In the genomic region with DNA sequence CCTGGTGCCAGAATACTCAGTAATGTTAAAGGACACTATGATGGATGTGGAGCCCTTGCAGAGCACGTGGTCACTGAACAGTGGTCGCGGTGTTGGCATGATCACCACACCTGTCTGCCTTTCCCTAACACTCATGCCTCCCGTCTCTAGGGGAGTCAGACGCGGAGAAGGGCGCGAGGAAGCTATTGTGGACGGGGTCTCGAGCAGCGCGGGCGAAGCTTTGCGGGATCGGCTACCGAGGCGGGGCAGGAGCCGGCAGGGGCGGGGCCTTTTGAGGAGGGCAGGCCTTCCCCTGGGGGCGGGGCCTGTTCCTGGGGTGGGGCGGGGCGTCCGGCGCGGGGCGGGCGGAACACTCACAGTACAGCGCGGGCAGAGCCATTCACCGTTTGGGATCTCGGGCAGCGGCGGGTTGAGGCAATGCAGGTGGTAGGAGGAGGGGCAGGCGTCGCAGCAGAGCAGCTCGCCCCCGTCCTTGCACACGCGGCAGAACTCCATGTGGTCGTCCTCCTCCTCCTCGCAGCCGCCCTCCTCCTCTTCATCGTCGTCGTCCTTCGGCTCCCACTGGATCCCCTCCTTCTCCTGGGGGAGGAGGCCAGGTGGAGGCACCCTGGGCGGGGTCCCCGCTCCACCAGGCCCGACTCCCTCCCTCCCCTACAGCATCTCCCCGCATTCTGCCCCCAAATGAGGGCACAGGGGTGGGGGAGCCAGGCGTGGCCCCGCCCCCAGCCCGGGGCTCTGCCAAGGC, we compare ENCODE assay signal across 9 cellular contexts. TPM values are rescaled to one million over a fixed set of nuclear protein-coding genes. Genes with fewer than 3 reads are reported as not detected.
DNase-seq lines count a peak whose midpoint lies in the region; ATAC-seq and TF ChIP-seq lines count a peak whose summit lies in the region.
"Had no signal": no experiment of that assay in that cellular context is flagged by ENCODE, and none has a peak within 500 bp of the region (broad histone marks: within the 10 kb centered on the region; RNA-seq: fewer than 3 reads in every experiment).

No MANE protein-coding gene starts in this region.

- no peak for TF ChIP-seq CTCF in choroid plexus epithelial cell (conservative IDR thresholded peaks at IDR 0.05; ENCODE audit: low read depth, low read length)

- H3K4me1 Mint-ChIP-seq in activated CD4-positive, alpha-beta T cell treated with anti-CD3 and anti-CD28 coated beads, Interleukin-2, amount 10 ng/mL, durations not matched to agents 24 days and 14 days, result peaks cover 2% of the 10 kb centered on the region
- H3K4me1 Mint-ChIP-seq in naive B cell, result peaks cover 6 to 8% (median 8%) of the 10 kb centered on the region in 3 donors

- no peaks in the 10 kb centered on the region for H3K36me3 Mint-ChIP-seq in activated CD4-positive, alpha-beta T cell treated with anti-CD3 and anti-CD28 coated beads, Interleukin-2, amount 10 ng/mL, durations not matched to agents 24 days and 14 days (ENCODE audit: low read depth)
- peaks cover 0 to 6% of the 10 kb centered on the region in 2 donors for H3K36me3 Mint-ChIP-seq in naive B cell

- no peaks in the 10 kb centered on the region for H3K9me3 Mint-ChIP-seq in activated CD4-positive, alpha-beta T cell treated with anti-CD3 and anti-CD28 coated beads, Interleukin-2, amount 10 ng/mL, durations not matched to agents 24 days and 14 days
- no peaks in the 10 kb centered on the region for H3K9me3 Mint-ChIP-seq in naive B cell

- no peak overlapping the region for H3K4me3 ChIP-seq in choroid plexus epithelial cell (ENCODE audit: low read depth, low read length)
- H3K4me3 ChIP-seq: BLaER1 treated with 17β-estradiol and CSF1 and Interleukin-3, amounts not matched to agents 10 nM and 100 nM had no signal

- ATAC-seq in naive B cell (ENCODE audit: low read depth in 2 of 2), result peak; percentile 72 to 75

- H3K4me3 Mint-ChIP-seq in activated CD4-positive, alpha-beta T cell treated with anti-CD3 and anti-CD28 coated beads, Interleukin-2, amount 10 ng/mL, durations not matched to agents 24 days and 14 days, result no peak overlapping the region
- H3K4me3 Mint-ChIP-seq in naive B cell, result peak overlapping the region in 6 of 8 donors; percentile 37 to 79 (median 66)

- H3K27me3 Mint-ChIP-seq in activated CD4-positive, alpha-beta T cell treated with anti-CD3 and anti-CD28 coated beads, Interleukin-2, amount 10 ng/mL, durations not matched to agents 24 days and 14 days, result peaks cover 2% of the 10 kb centered on the region
- peaks cover 12 to 34% (median 29%) of the 10 kb centered on the region in 3 donors for H3K27me3 Mint-ChIP-seq in naive B cell

- no peak overlapping the region for H3K27ac Mint-ChIP-seq in activated CD4-positive, alpha-beta T cell treated with anti-CD3 and anti-CD28 coated beads, Interleukin-2, amount 10 ng/mL, durations not matched to agents 24 days and 14 days
- no peak overlapping the region for H3K27ac Mint-ChIP-seq in naive B cell

- peak; percentile 73 for DNase-seq in 8988T
- DNase-seq in HuH-7 (ENCODE audit: low spot score), result peak; percentile 54
- DNase-seq in activated CD4-positive, alpha-beta T cell treated with anti-CD3 and anti-CD28 coated beads, Interleukin-2, amount 10 ng/mL, durations not matched to agents 24 days and 14 days, result peak; percentile 89
- DNase-seq in choroid plexus epithelial cell (ENCODE audit: low read depth), result peak; percentile 32
- DNase-seq in naive B cell, result peak; percentile 18
- DNase-seq in stimulated activated naive CD4-positive, alpha-beta T cell (lab: John Stamatoyannopoulos, UW), result peak; percentile 30 to 71 (median 61)
- DNase-seq in NK-92 treated with Interleukin-12 subunit alpha and Interleukin-12 subunit beta, amount 100 ng/mL, for 24 hours (lab: John Stamatoyannopoulos, UW), result no peak
- DNase-seq in NCI-H345 treated with DMSO at 0.1 percent for 48 hours (lab: John Stamatoyannopoulos, UW; ENCODE audit: unreplicated experiment), result no peak

- intact Hi-C loops in activated CD4-positive, alpha-beta T cell treated with anti-CD3 and anti-CD28 coated beads, Interleukin-2, amount 10 ng/mL, durations not matched to agents 24 days and 14 days (cut with micrococcal nuclease), result loop anchor here (2.0 kb wide), 1 partner anchor 22 kb away; no protein-coding TSS in a partner anchor

RNA-seq across cellular contexts. Expression of gene CHD5, which starts 31.5 kb away (rescaled TPM):
- total RNA-seq in activated CD4-positive, alpha-beta T cell treated with anti-CD3 and anti-CD28 coated beads, Interleukin-2, amount 10 ng/mL, durations not matched to agents 24 days and 14 days, result 0.59 and 0.63 TPM in 2 replicates
- not detected for polyA plus RNA-seq in naive B cell (ENCODE audit: low read depth in 6 of 6)

RNA-seq across cellular contexts. Expression of gene RPL22, which starts 50.7 kb away (rescaled TPM):
- total RNA-seq in activated CD4-positive, alpha-beta T cell treated with anti-CD3 and anti-CD28 coated beads, Interleukin-2, amount 10 ng/mL, durations not matched to agents 24 days and 14 days, result 437 and 463 TPM in 2 replicates
- 100 to 1,000 TPM; 148 to 237 (median 187) TPM for polyA plus RNA-seq in naive B cell (ENCODE audit: low read depth in 6 of 6)

RNA-seq across cellular contexts. Expression of gene RNF207, which starts 57.2 kb away (rescaled TPM):
- total RNA-seq in activated CD4-positive, alpha-beta T cell treated with anti-CD3 and anti-CD28 coated beads, Interleukin-2, amount 10 ng/mL, durations not matched to agents 24 days and 14 days, result 53.2 and 54.7 TPM in 2 replicates
- under 1 TPM in 4 of 6 donors, not detected in 2; 0.12 to 0.61 (median 0.26) TPM for polyA plus RNA-seq in naive B cell (ENCODE audit: low read depth in 6 of 6)

Comparison
In these comparisons a context has a peak if more than half of its experiments do, and no peak if none do; other contexts are left out.
1. DNase-seq: peak in 8988T (single experiment), HuH-7 (single experiment), activated CD4-positive, alpha-beta T cell treated with anti-CD3 and anti-CD28 coated beads, Interleukin-2, amount 10 ng/mL, durations not matched to agents 24 days and 14 days (single experiment), choroid plexus epithelial cell (single experiment), naive B cell (single experiment) and stimulated activated naive CD4-positive, alpha-beta T cell (6 of 6); none in NK-92 treated with Interleukin-12 subunit alpha and Interleukin-12 subunit beta, amount 100 ng/mL, for 24 hours (single experiment) and NCI-H345 treated with DMSO at 0.1 percent for 48 hours (single experiment).